8 cellular contexts compared by ENCODE assay signal in genomic region chr3:48151058-48151806, GRCh38. TPM values are rescaled to one million over a fixed set of nuclear protein-coding genes. Genes with fewer than 3 reads are reported as not detected.
DNase-seq lines count a peak whose midpoint lies in the region; ATAC-seq, FAIRE-seq and TF ChIP-seq lines count a peak whose summit lies in the region.

No MANE protein-coding gene starts in this region.

- no peaks in the 10 kb centered on the region; a peak in 1 of 7 replicates for H3K4me1 ChIP-seq in H1 (replicated peaks in 1 of 4; ENCODE audit: control insufficient read depth in 3 of 4, insufficient read depth in 4 of 4, low read length in 3 of 4)
- no peaks in the 10 kb centered on the region for H3K4me1 ChIP-seq in mesendoderm (ENCODE audit: control insufficient read depth, low read depth, low read length)

- peak; percentile 87 for FAIRE-seq in H1 (lab: Jason Lieb, UNC)

- H4K8ac ChIP-seq in H1 (ENCODE audit: extremely low read depth, insufficient read depth, low read length) (no peak overlapping the region), mesendoderm (ENCODE audit: low read depth, low read length) (no peak overlapping the region)

- no peak overlapping the region for H3K14ac ChIP-seq in H1 (ENCODE audit: insufficient read length)

- H2BK5ac ChIP-seq in H1 (ENCODE audit: low read depth, low read length), result no peak overlapping the region
- H2BK5ac ChIP-seq in mesendoderm (ENCODE audit: low read length), result no peak overlapping the region

- H3K27ac ChIP-seq in H1 (ENCODE audit: low read depth, low read length) (no peak overlapping the region), mesendoderm (ENCODE audit: low read depth, low read length) (no peak overlapping the region)

- H2AK5ac ChIP-seq in H1 (ENCODE audit: low read depth, low read length) (no peak overlapping the region), mesendoderm (ENCODE audit: low read length) (no peak overlapping the region)

- no peak overlapping the region for H2BK12ac ChIP-seq in H1 (ENCODE audit: low read depth, low read length)

- H4K5ac ChIP-seq in H1 (ENCODE audit: insufficient read length, low read depth, low read length), result no peak overlapping the region
- H4K5ac ChIP-seq in mesendoderm (ENCODE audit: low read length), result no peak overlapping the region

- H3K79me2 ChIP-seq in H1 (ENCODE audit: control insufficient read depth in 1 of 2, insufficient read depth in 2 of 2, low read length in 2 of 2) (no peaks in the 10 kb centered on the region), mesendoderm (ENCODE audit: control insufficient read depth, insufficient read depth, low read length) (no peaks in the 10 kb centered on the region)

- POLR2A ChIA-PET in H1 (lab: Charles Lee; ENCODE audit: partially characterized antibody), result interaction anchor here (0.8 to 2.1 kb wide), 8 partner anchors 9 to 315 kb away, joined by 3 to 10 read pairs (median 4); no protein-coding TSS in a partner anchor

- H3K79me1 ChIP-seq in H1 (ENCODE audit: low read depth, low read length) (no peaks in the 10 kb centered on the region), mesendoderm (ENCODE audit: low read length) (no peaks in the 10 kb centered on the region)

- WGBS in H1 (ENCODE audit: extremely low coverage in 1 of 2, insufficient coverage in 1 of 2, insufficient read length in 1 of 2, insufficient replicate concordance in 2 of 2, low coverage in 1 of 2, low lambda C conversion rate in 2 of 2, missing lambda C conversion rate in 1 of 2), 2 experiments, result 45% methylated on average over 8 of the region's 8 CpGs; no CpG with 5 or more reads in 1 of the 2 experiments
- WGBS in mesendoderm (ENCODE audit: extremely low coverage, insufficient coverage, low lambda C conversion rate), result no CpG with 5 or more reads among the region's 8 CpGs

- no peak overlapping the region for H3K4ac ChIP-seq in H1 (replicated peaks; ENCODE audit: insufficient read length, low read depth, low read length)
- H3K4ac ChIP-seq in mesendoderm (ENCODE audit: low read depth, low read length), result no peak overlapping the region

- H4K91ac ChIP-seq in H1 (replicated peaks; ENCODE audit: insufficient read length, low read length), result no peak overlapping the region

- H2BK20ac ChIP-seq in H1 (ENCODE audit: low read length), result 0 out of 2 replicates have a peak overlapping the region, but pooled peaks have one; percentile 80

- H3K18ac ChIP-seq in H1 (ENCODE audit: extremely low read depth, low read length), result no peak overlapping the region
- H3K18ac ChIP-seq in mesendoderm (ENCODE audit: low read length), result no peak overlapping the region

- H3K23me2 ChIP-seq in H1 (ENCODE audit: low read depth, low read length), result no peaks in the 10 kb centered on the region

- DNase-seq in DMS 273 treated with DMSO at 0.1 percent for 48 hours (lab: John Stamatoyannopoulos, UW), result peak; percentile 48
- peak; percentile 14 for DNase-seq in NCI-H524 treated with DMSO at 0.1 percent for 48 hours (lab: John Stamatoyannopoulos, UW)
- peak; percentile 77 for DNase-seq in activated CD8-positive, alpha-beta memory T cell treated with anti-CD3 and anti-CD28 coated beads for 24 hours
- DNase-seq in H1 (ENCODE audit: low read depth in 1 of 2, low spot score in 2 of 2), result peak; percentile 77 to 90
- DNase-seq in mesendoderm, result peak; percentile 96
- peak; percentile 12 for DNase-seq in stimulated activated CD8-positive, alpha-beta memory T cell treated with anti-CD3 and anti-CD28 coated beads, Interleukin-15, amount 100 ng/mL, for 1 hour (ENCODE audit: low read depth)

- H2BK120ac ChIP-seq in H1 (replicated peaks; ENCODE audit: low read depth, low read length) (no peak overlapping the region), mesendoderm (ENCODE audit: low read depth, low read length) (no peak overlapping the region)

- TF ChIP-seq CTCF in H1 (IDR thresholded peaks at IDR 0.05; ENCODE audit: control extremely low read depth in 1 of 3, insufficient read depth in 1 of 3, low read depth in 1 of 3, low read length in 3 of 3), result peak; percentile 93 to 96 (median 95)

- H3K27me3 ChIP-seq in H1 (replicated peaks in 1 of 4; ENCODE audit: control insufficient read depth in 3 of 4, extremely low read depth in 1 of 4, insufficient read depth in 3 of 4, low read length in 3 of 4) (no peaks in the 10 kb centered on the region), mesendoderm (ENCODE audit: insufficient read depth, low read length, poor library complexity) (no peaks in the 10 kb centered on the region)

- no peaks in the 10 kb centered on the region for H3K9me3 ChIP-seq in H1 (ENCODE audit: insufficient read depth in 2 of 2, low read depth in 1 of 2, low read length in 1 of 2)

- peak; percentile 100 for TF ChIP-seq RAD21 in H1 (IDR thresholded peaks at IDR 0.05 in 1 of 2, conservative IDR thresholded peaks at IDR 0.05 in 1 of 2; ENCODE audit: low read depth in 2 of 2, low read length in 2 of 2)

- no peak overlapping the region for H3K4me3 ChIP-seq in H1 (ENCODE audit: extremely low read depth in 1 of 4, insufficient read depth in 2 of 4, low read depth in 3 of 4, low read length in 4 of 4)
- no peak overlapping the region for H3K4me3 ChIP-seq in mesendoderm (ENCODE audit: low read length)

- H3K9ac ChIP-seq in H1 (replicated peaks in 1 of 4; ENCODE audit: extremely low read depth in 1 of 4, low read depth in 3 of 4, low read length in 3 of 4) (no peak overlapping the region), mesendoderm (ENCODE audit: low read length) (peak overlapping the region; percentile 9)

- CTCF ChIA-PET in H1 (lab: Charles Lee; ENCODE audit: partially characterized antibody), result interaction anchor here (0.5 to 5.1 kb wide), 76 partner anchors 11 to 600 kb away, joined by 3 to 68 read pairs (median 5); no protein-coding TSS in a partner anchor

- H3K23ac ChIP-seq in H1 (ENCODE audit: insufficient read length) (no peak overlapping the region), mesendoderm (ENCODE audit: low read length) (no peak overlapping the region)

- no peak overlapping the region for H2BK15ac ChIP-seq in H1 (ENCODE audit: low read length)
- H2BK15ac ChIP-seq in mesendoderm (replicated peaks; ENCODE audit: low read depth), result no peak overlapping the region

- H3K56ac ChIP-seq in H1 (replicated peaks; ENCODE audit: insufficient read length, low read depth, low read length) (no peak overlapping the region), mesendoderm (ENCODE audit: low read length) (peak overlapping the region; percentile 34)

- peak overlapping the region; percentile 61; the same call in 1 of the 2 replicates for H2AFZ ChIP-seq in H1 (ENCODE audit: low read length)

- peak; percentile 59 for ATAC-seq in HG02884 (IDR thresholded peaks at IDR 0.05; ENCODE audit: unreplicated experiment)
- ATAC-seq in HG03442 (IDR thresholded peaks at IDR 0.05; ENCODE audit: unreplicated experiment), result no peak

- TF ChIP-seq EP300 in H1 (IDR thresholded peaks at IDR 0.05; ENCODE audit: borderline replicate concordance in 1 of 2, low read depth in 2 of 2, low read length in 2 of 2), result no peak

- no peaks in the 10 kb centered on the region for H4K20me1 ChIP-seq in H1 (replicated peaks in 1 of 2; ENCODE audit: control insufficient read depth in 1 of 2, insufficient read depth in 2 of 2, low read length in 2 of 2)

- H3K36me3 ChIP-seq in H1 (ENCODE audit: control insufficient read depth in 2 of 4, insufficient read depth in 4 of 4, low read length in 3 of 4) (no peaks in the 10 kb centered on the region), mesendoderm (ENCODE audit: control insufficient read depth, insufficient read depth, low read length) (no peaks in the 10 kb centered on the region)

- no peak for TF ChIP-seq POLR2A in H1 (IDR thresholded peaks at IDR 0.05; ENCODE audit: control extremely low read depth in 1 of 2, low read depth in 2 of 2, low read length in 2 of 2)

- no peak overlapping the region for H3K4me2 ChIP-seq in H1 (ENCODE audit: insufficient read depth in 1 of 2, low read depth in 2 of 2, low read length in 2 of 2)
- H3K4me2 ChIP-seq in mesendoderm (ENCODE audit: low read length), result no peak overlapping the region

TF ChIP-seq in H1, 55 proteins besides CTCF, POLR2A, EP300 and RAD21:
- TF ChIP-seq RXRA (IDR thresholded peaks at IDR 0.05; ENCODE audit: insufficient read depth, low read depth, low read length) (no peak), E2F6 (IDR thresholded peaks at IDR 0.05) (no peak), SIN3A (conservative IDR thresholded peaks at IDR 0.05 in 1 of 2, IDR thresholded peaks at IDR 0.05 in 1 of 2; ENCODE audit: low read depth in 1 of 2, low read length in 2 of 2) (peak in 1 of 2 experiments; percentile 60; a peak in 1 of 4 replicates), EGR1 (IDR thresholded peaks at IDR 0.05; ENCODE audit: borderline replicate concordance, low read depth, low read length) (no peak), GABPA (IDR thresholded peaks at IDR 0.05; ENCODE audit: borderline replicate concordance, insufficient read depth, low read length) (peak; percentile 27; the same call in 1 of the 2 replicates)

RNA-seq across cellular contexts. Expression of gene CDC25A, which starts 37.0 kb away (rescaled TPM):
- 62.1 and 65.0 TPM in 2 replicates for total RNA-seq in H1 (2021; fragmentation: NEBNext Ultra II Directional; extraction: Animal tissue kit (Norgen Biotek cat#: 25700))
- polyA plus RNA-seq in H1 (2011; rRNA removed), result 20.7 and 22.2 TPM in 2 replicates
- 24.8 TPM for polyA plus RNA-seq in H1 (2011; cell fraction: cytosol; rRNA removed)
- 24.2 TPM for polyA plus RNA-seq in H1 (2011; cell fraction: nucleus; rRNA removed)
- 42.7 to 47.8 TPM (median 46.8 TPM) in 4 replicates for polyA plus RNA-seq in H1 (2012, experiment 1 of 2)
- 34.1 TPM for polyA plus RNA-seq in H1 (2012, experiment 2 of 2)
- polyA plus RNA-seq in H1 (2013, experiment 1 of 2), result 32.1 TPM
- 32.0 TPM for polyA plus RNA-seq in H1 (2013, experiment 2 of 2)
- polyA minus RNA-seq in H1 (2011; rRNA and poly(A)+ RNA removed), result 52.1 and 67.6 TPM in 2 replicates
- 57.9 TPM for polyA minus RNA-seq in H1 (2011; cell fraction: cytosol; rRNA and poly(A)+ RNA removed)
- 39.8 TPM for polyA minus RNA-seq in H1 (2011; cell fraction: nucleus; rRNA and poly(A)+ RNA removed)
- 47.9 TPM for polyA plus RNA-seq in mesendoderm (2013, experiment 1 of 2)
- polyA plus RNA-seq in mesendoderm (2013, experiment 2 of 2), result 47.8 TPM

Comparison
In these comparisons a context has a peak if more than half of its experiments do, and no peak if none do; other contexts are left out.
1. DNase-seq: peak in every context shown above with its lines; median percentile 96 in mesendoderm; 84 in H1; 77 in activated CD8-positive, alpha-beta memory T cell treated with anti-CD3 and anti-CD28 coated beads for 24 hours; 48 in DMS 273 treated with DMSO at 0.1 percent for 48 hours; 14 in NCI-H524 treated with DMSO at 0.1 percent for 48 hours; 12 in stimulated activated CD8-positive, alpha-beta memory T cell treated with anti-CD3 and anti-CD28 coated beads, Interleukin-15, amount 100 ng/mL, for 1 hour.